In genomic region chr19:51044327-51044726, GRCh38 we compare ENCODE assay signal across 34 cellular contexts. TPM values are rescaled to one million over a fixed set of nuclear protein-coding genes. Genes with fewer than 3 reads are reported as not detected.
"Had no signal": no experiment of that assay in that cellular context is flagged by ENCODE, and none has a peak within 500 bp of the region (broad histone marks: within the 10 kb centered on the region; RNA-seq: fewer than 3 reads in every experiment).

No MANE protein-coding gene starts in this region.

- H3K36me3 Mint-ChIP-seq: memory B cell; natural killer cell; stimulated activated effector memory CD8-positive, alpha-beta T cell treated with anti-CD3 and anti-CD28 coated beads, Interleukin-12 subunit alpha, Interleukin-12 subunit beta, amount 100 ng/mL, for 72 hours had no signal

- H3K4me1 ChIP-seq: esophagus muscularis mucosa, foreskin keratinocyte, gastroesophageal sphincter, thyroid gland had no signal

- H3K36me3 ChIP-seq: esophagus muscularis mucosa, gastroesophageal sphincter, heart left ventricle, pancreas, stomach, thyroid gland, vagina had no signal

- H3K4me3 Mint-ChIP-seq: memory B cell; natural killer cell; stimulated activated effector memory CD8-positive, alpha-beta T cell treated with anti-CD3 and anti-CD28 coated beads, Interleukin-12 subunit alpha, Interleukin-12 subunit beta, amount 100 ng/mL, for 72 hours had no signal

- H3K27me3 ChIP-seq: foreskin keratinocyte, hepatocyte, pancreas, thyroid gland, vagina had no signal

- DNase-seq: dorsolateral prefrontal cortex; effector CD4-positive, alpha-beta T cell; foreskin keratinocyte; heart left ventricle; kidney; natural killer cell; occipital lobe; pancreas; stimulated activated CD4-positive, alpha-beta T cell treated with anti-CD3 and anti-CD28 coated beads, Interleukin-2, amount 100 ng/mL, for 24 hours; stimulated activated CD4-positive, alpha-beta T cell treated with anti-CD3 and anti-CD28 coated beads, Interleukin-4, amount 100 ng/mL, for 24 hours; stimulated activated naive CD4-positive, alpha-beta T cell treated with Interleukin-2 at 50 U/mL for 16 hours; stomach; thyroid gland; trophoblast cell had no signal

- H3K4me1 Mint-ChIP-seq: memory B cell; natural killer cell; stimulated activated effector memory CD8-positive, alpha-beta T cell treated with anti-CD3 and anti-CD28 coated beads, Interleukin-12 subunit alpha, Interleukin-12 subunit beta, amount 100 ng/mL, for 72 hours had no signal

- FAIRE-seq: colon, kidney, pancreas had no signal

- H3K4me3 ChIP-seq: dorsolateral prefrontal cortex, esophagus muscularis mucosa, gastroesophageal sphincter, heart left ventricle, hepatocyte, lung, pancreas, stomach, thyroid gland, vagina had no signal

- H3K9me3 Mint-ChIP-seq: natural killer cell; stimulated activated effector memory CD8-positive, alpha-beta T cell treated with anti-CD3 and anti-CD28 coated beads, Interleukin-12 subunit alpha, Interleukin-12 subunit beta, amount 100 ng/mL, for 72 hours had no signal

- ATAC-seq: foreskin keratinocyte; gastroesophageal sphincter; heart left ventricle; left lobe of liver; natural killer cell; pancreas; sciatic nerve; stimulated activated effector memory CD8-positive, alpha-beta T cell treated with anti-CD3 and anti-CD28 coated beads, Interleukin-12 subunit alpha, Interleukin-12 subunit beta, amount 100 ng/mL, for 72 hours had no signal

- H3K27ac ChIP-seq: dorsolateral prefrontal cortex, epithelial cell of prostate, esophagus muscularis mucosa, foreskin keratinocyte, gastroesophageal sphincter, heart left ventricle, hepatocyte, pancreas, stomach, thyroid gland, vagina had no signal

- H3K27ac Mint-ChIP-seq: memory B cell; natural killer cell; stimulated activated effector memory CD8-positive, alpha-beta T cell treated with anti-CD3 and anti-CD28 coated beads, Interleukin-12 subunit alpha, Interleukin-12 subunit beta, amount 100 ng/mL, for 72 hours had no signal

- H2AFZ ChIP-seq: hepatocyte had no signal

- H3K79me2 ChIP-seq: hepatocyte had no signal

- H3K4me2 ChIP-seq: hepatocyte had no signal

- H3K9me3 ChIP-seq: esophagus muscularis mucosa, gastroesophageal sphincter, heart left ventricle, pancreas, stomach, thyroid gland, vagina had no signal

RNA-seq across cellular contexts. Expression of gene KLK12, which starts 9.5 kb away (rescaled TPM):
- total RNA-seq: dorsolateral prefrontal cortex, esophagus muscularis mucosa, fibroblast of lung, foreskin keratinocyte, heart left ventricle, hepatocyte, kidney, left lobe of liver, liver, mononuclear cell, natural killer cell, occipital lobe, pancreas, posterior vena cava, sciatic nerve, skeletal muscle tissue, stomach, subcutaneous adipose tissue, temporal lobe, thyroid gland, ureter had no signal
- polyA plus RNA-seq: fibroblast of lung, heart left ventricle, hepatocyte, liver, neural cell, pancreas had no signal

RNA-seq across cellular contexts. Expression of gene KLK11, which starts 17.9 kb away (rescaled TPM):
- total RNA-seq: dorsolateral prefrontal cortex, esophagus muscularis mucosa, fibroblast of lung, hepatocyte, left lobe of liver, mononuclear cell, natural killer cell, occipital lobe, posterior vena cava, skeletal muscle tissue, subcutaneous adipose tissue, temporal lobe had no signal
- polyA plus RNA-seq: fibroblast of lung, neural cell had no signal

RNA-seq across cellular contexts. Expression of gene KLK13, which starts 20.6 kb away (rescaled TPM):
- total RNA-seq: esophagus muscularis mucosa, fibroblast of lung, hepatocyte, kidney, left lobe of liver, liver, mononuclear cell, natural killer cell, occipital lobe, posterior vena cava, skeletal muscle tissue, subcutaneous adipose tissue, temporal lobe, ureter had no signal
- polyA plus RNA-seq: fibroblast of lung, liver, neural cell had no signal

RNA-seq across cellular contexts. Expression of gene KLK10, which starts 24.8 kb away (rescaled TPM):
- total RNA-seq: esophagus muscularis mucosa, fibroblast of lung, left lobe of liver, liver, mononuclear cell, natural killer cell, occipital lobe, posterior vena cava, temporal lobe had no signal

RNA-seq across cellular contexts. Expression of gene KLK14, which starts 38.4 kb away (rescaled TPM):
- total RNA-seq: fibroblast of lung, foreskin keratinocyte, gastroesophageal sphincter, left lobe of liver, liver, occipital lobe, posterior vena cava, skeletal muscle tissue, stomach, subcutaneous adipose tissue, temporal lobe, thyroid gland, ureter, vagina had no signal
- polyA plus RNA-seq: fibroblast of lung, hepatocyte, neural cell had no signal
